23 cellular contexts compared by ENCODE assay signal in the genomic region with DNA sequence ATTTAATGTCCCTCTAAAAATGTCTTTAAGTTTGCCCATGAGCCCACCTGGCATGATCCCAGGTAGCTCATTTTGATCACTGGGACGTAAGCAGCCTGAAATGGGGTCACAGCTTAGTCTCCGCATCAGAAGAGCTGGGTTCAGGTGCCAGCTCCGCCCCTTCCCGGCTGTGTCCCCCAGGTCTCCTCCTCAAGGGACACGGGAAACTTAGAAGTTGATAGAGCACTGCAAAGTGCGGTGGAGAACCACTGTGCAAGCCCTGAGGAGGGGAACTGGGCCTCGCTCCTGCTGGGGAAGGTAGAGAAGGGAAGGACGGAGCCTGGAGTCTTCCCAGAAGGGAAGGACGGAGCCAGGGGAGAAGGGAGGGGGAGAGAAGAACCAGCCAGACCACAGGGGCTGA. TPM values are rescaled to one million over a fixed set of nuclear protein-coding genes. Genes with fewer than 3 reads are reported as not detected.
DNase-seq lines count a peak whose midpoint lies in the region; ATAC-seq, FAIRE-seq and TF ChIP-seq lines count a peak whose summit lies in the region.
"Had no signal": no experiment of that assay in that cellular context is flagged by ENCODE, and none has a peak within 500 bp of the region (broad histone marks: within the 10 kb centered on the region; RNA-seq: fewer than 3 reads in every experiment).

No MANE protein-coding gene starts in this region.

- no peak for TF ChIP-seq CTCF in natural killer cell (IDR thresholded peaks at IDR 0.05)
- TF ChIP-seq CTCF in WTC11 (IDR thresholded peaks at IDR 0.05), result no peak
- no peak for TF ChIP-seq CTCF in neural progenitor cell (IDR thresholded peaks at IDR 0.05)

- peak overlapping the region; percentile 53 for H3K4me2 ChIP-seq in neural progenitor cell

- DNase-seq in natural killer cell (no peak), WTC11 (ENCODE audit: low spot score) (no peak), neural progenitor cell (ENCODE audit: low spot score) (no peak), T1000 (lab: John Stamatoyannopoulos, UW) (no peak), GM19239 (ENCODE audit: insufficient read length, low spot score) (no peak), DMS153 (lab: John Stamatoyannopoulos, UW) (no peak)
- DNase-seq in natural killer cell treated with Interleukin-12 subunit alpha and Interleukin-12 subunit beta and Interleukin-15 and Interleukin-18, amount 100 ng/mL, for 72 hours (ENCODE audit: low spot score), result no peak
- no peak for DNase-seq in activated effector memory CD4-positive, alpha-beta T cell treated with anti-CD3 and anti-CD28 coated beads, Interleukin-2, amount 50 U/mL, for 16 hours
- DNase-seq: activated CD4-positive, alpha-beta T cell treated with anti-CD3 and anti-CD28 coated beads for 4 hours; activated CD8-positive, alpha-beta memory T cell treated with anti-CD3 and anti-CD28 coated beads, Interleukin-2, amount 50 U/mL, for 48 hours; activated naive CD4-positive, alpha-beta T cell treated with Interleukin-2 at 50 U/mL for 16 hours; cerebellar nuclear complex; COR-L47; effector CD8-positive, alpha-beta T cell; Karpas-422; lower lobe of right lung; NCI-H2081 treated with DMSO at 0.1 percent for 48 hours; posterior cingulate gyrus; small intestine; stimulated activated CD4-positive, alpha-beta T cell treated with anti-CD3 and anti-CD28 coated beads, Interleukin-4, amount 100 ng/mL, for 4 hours had no signal

- H4K20me1 ChIP-seq in neural progenitor cell (ENCODE audit: low read depth), result peaks cover 13% of the 10 kb centered on the region

- no peak for FAIRE-seq in GM19239 (lab: Jason Lieb, UNC)
- FAIRE-seq: GM18507, small intestine had no signal

- intact Hi-C loops in natural killer cell (cut with micrococcal nuclease), result loop anchor here (10.0 kb wide), 1 partner anchor 77 kb away; the partner anchor contains the start of gene HMOX1

- no peaks in the 10 kb centered on the region for H3K9me3 ChIP-seq in neural progenitor cell (ENCODE audit: low read depth)
- H3K9me3 ChIP-seq: ascending aorta, lower lobe of right lung, suprapubic skin had no signal

- no peaks in the 10 kb centered on the region for H3K36me3 Mint-ChIP-seq in natural killer cell
- no peaks in the 10 kb centered on the region for H3K36me3 Mint-ChIP-seq in natural killer cell treated with Interleukin-12 subunit alpha and Interleukin-12 subunit beta and Interleukin-15 and Interleukin-18, amount 100 ng/mL, for 72 hours
- no peaks in the 10 kb centered on the region for H3K36me3 Mint-ChIP-seq in WTC11
- H3K36me3 Mint-ChIP-seq in neural progenitor cell, result no peaks in the 10 kb centered on the region

- no peaks in the 10 kb centered on the region for H3K36me3 ChIP-seq in neural progenitor cell
- H3K36me3 ChIP-seq: ascending aorta, suprapubic skin had no signal

- peaks cover 12% of the 10 kb centered on the region for H3K79me2 ChIP-seq in neural progenitor cell (ENCODE audit: low read depth)

- peaks cover 23% of the 10 kb centered on the region for H3F3A ChIP-seq in neural progenitor cell (ENCODE audit: low read depth)

- no peak overlapping the region for H3K27ac ChIP-seq in neural progenitor cell
- H3K27ac ChIP-seq: ascending aorta, lower lobe of right lung, suprapubic skin had no signal

- no peak overlapping the region for H2AFZ ChIP-seq in neural progenitor cell (replicated peaks)

- POLR2A ChIA-PET in WTC11 (lab: Charles Lee), result no interaction called here

- ATAC-seq in natural killer cell, result no peak
- no peak for ATAC-seq in natural killer cell treated with Interleukin-12 subunit alpha and Interleukin-12 subunit beta and Interleukin-15 and Interleukin-18, amount 100 ng/mL, for 72 hours
- ATAC-seq in WTC11, result no peak
- ATAC-seq: lower lobe of right lung had no signal

- CTCF ChIA-PET in WTC11 (lab: Charles Lee), result interaction anchor here (1.5 kb wide), 1 partner anchor 76 kb away, joined by 4 read pairs; no protein-coding TSS in a partner anchor

- H3K9me3 Mint-ChIP-seq in natural killer cell (no peaks in the 10 kb centered on the region), WTC11 (no peaks in the 10 kb centered on the region), neural progenitor cell (no peaks in the 10 kb centered on the region)
- H3K9me3 Mint-ChIP-seq in natural killer cell treated with Interleukin-12 subunit alpha and Interleukin-12 subunit beta and Interleukin-15 and Interleukin-18, amount 100 ng/mL, for 72 hours, result no peaks in the 10 kb centered on the region

- no peaks in the 10 kb centered on the region for H3K27me3 ChIP-seq in neural progenitor cell
- H3K27me3 ChIP-seq: ascending aorta, suprapubic skin had no signal

- peaks cover 25% of the 10 kb centered on the region for H3K4me1 ChIP-seq in neural progenitor cell

- H3K9ac ChIP-seq in neural progenitor cell, result no peak overlapping the region

- H3K4me3 ChIP-seq in neural progenitor cell, result no peak overlapping the region
- H3K4me3 ChIP-seq: ascending aorta, lower lobe of right lung, suprapubic skin had no signal

- H3K4me3 Mint-ChIP-seq in natural killer cell (no peak overlapping the region), WTC11 (no peak overlapping the region), neural progenitor cell (no peak overlapping the region)
- H3K4me3 Mint-ChIP-seq in natural killer cell treated with Interleukin-12 subunit alpha and Interleukin-12 subunit beta and Interleukin-15 and Interleukin-18, amount 100 ng/mL, for 72 hours, result no peak overlapping the region

- H3K27me3 Mint-ChIP-seq in natural killer cell (ENCODE audit: low read depth in 2 of 2) (no peaks in the 10 kb centered on the region), WTC11 (ENCODE audit: low read depth) (no peaks in the 10 kb centered on the region), neural progenitor cell (ENCODE audit: insufficient read depth, low read depth) (peaks cover 6% of the 10 kb centered on the region)
- H3K27me3 Mint-ChIP-seq in natural killer cell treated with Interleukin-12 subunit alpha and Interleukin-12 subunit beta and Interleukin-15 and Interleukin-18, amount 100 ng/mL, for 72 hours, result no peaks in the 10 kb centered on the region

- H3K27ac Mint-ChIP-seq in natural killer cell, result peak overlapping the region; percentile 74 to 75
- no peak overlapping the region for H3K27ac Mint-ChIP-seq in natural killer cell treated with Interleukin-12 subunit alpha and Interleukin-12 subunit beta and Interleukin-15 and Interleukin-18, amount 100 ng/mL, for 72 hours
- H3K27ac Mint-ChIP-seq in WTC11, result peak overlapping the region; percentile 16; the same call in 1 of the 2 replicates
- H3K27ac Mint-ChIP-seq in neural progenitor cell, result peak overlapping the region; percentile 30

- H3K4me1 Mint-ChIP-seq in natural killer cell, result peaks cover 37 to 56% of the 10 kb centered on the region in 2 donors
- H3K4me1 Mint-ChIP-seq in natural killer cell treated with Interleukin-12 subunit alpha and Interleukin-12 subunit beta and Interleukin-15 and Interleukin-18, amount 100 ng/mL, for 72 hours (ENCODE audit: low read depth in 2 of 2), result peaks cover 35 to 42% of the 10 kb centered on the region in 2 donors
- peaks cover 19% of the 10 kb centered on the region for H3K4me1 Mint-ChIP-seq in WTC11
- H3K4me1 Mint-ChIP-seq in neural progenitor cell, result peaks cover 35% of the 10 kb centered on the region

TF ChIP-seq in WTC11, 78 proteins besides CTCF, POLR2A, EP300 and RAD21:
- no peak for TF ChIP-seq ERG (CRISPR knock-in tag; IDR thresholded peaks at IDR 0.05)
- TF ChIP-seq ESRRA (CRISPR knock-in tag; IDR thresholded peaks at IDR 0.05; ENCODE audit: borderline replicate concordance), result no peak
- no peak for TF ChIP-seq STAT6 (CRISPR knock-in tag; conservative IDR thresholded peaks at IDR 0.05; ENCODE audit: low read depth)
TF ChIP-seq in WTC11: peak in this region for 0.

RNA-seq across cellular contexts. Expression of gene TOM1, which starts 7.7 kb away (rescaled TPM):
- 100 to 1,000 TPM; 102 to 132 (median 107) TPM for total RNA-seq in natural killer cell
- 10 to 100 TPM; 30.4 to 38.9 TPM for total RNA-seq in natural killer cell treated with Interleukin-12 subunit alpha and Interleukin-12 subunit beta and Interleukin-15 and Interleukin-18, amount 100 ng/mL, for 72 hours
- total RNA-seq in WTC11 (2021), result 23.5 to 25.7 TPM (median 25.4 TPM) in 3 replicates
- 28.6 and 41.5 TPM in 2 replicates for total RNA-seq in neural progenitor cell (ENCODE audit: low replicate concordance)

RNA-seq across cellular contexts. Expression of gene HMGXB4, which starts 50.1 kb away (rescaled TPM):
- total RNA-seq in natural killer cell (10 to 100 TPM; 40.4 to 46.1 (median 40.7) TPM), WTC11 (2021) (34.6 to 42.1 TPM (median 36.8 TPM) in 3 replicates), neural progenitor cell (ENCODE audit: low replicate concordance) (46.7 and 55.9 TPM in 2 replicates)
- total RNA-seq in natural killer cell treated with Interleukin-12 subunit alpha and Interleukin-12 subunit beta and Interleukin-15 and Interleukin-18, amount 100 ng/mL, for 72 hours, result 10 to 100 TPM; 32.1 to 45.4 TPM

Comparison
In these comparisons a context has a peak if more than half of its experiments do, and no peak if none do; other contexts are left out.
1. H3K27ac Mint-ChIP-seq: peak in natural killer cell (2 of 2), WTC11 (single experiment) and neural progenitor cell (single experiment); none in natural killer cell treated with Interleukin-12 subunit alpha and Interleukin-12 subunit beta and Interleukin-15 and Interleukin-18, amount 100 ng/mL, for 72 hours (0 of 2).